8 cellular contexts compared by ENCODE assay signal in genomic region chr6:124962617-124963415, GRCh38. TPM values are rescaled to one million over a fixed set of nuclear protein-coding genes. Genes with fewer than 3 reads are reported as not detected.
DNase-seq lines count a peak whose midpoint lies in the region; ATAC-seq and TF ChIP-seq lines count a peak whose summit lies in the region.

No MANE protein-coding gene starts in this region.

- peak overlapping the region; percentile 69 for H3K27ac ChIP-seq in CD8-positive, alpha-beta memory T cell (ENCODE audit: low read depth, low read length)
- H3K27ac ChIP-seq in SJCRH30, result peak overlapping the region; percentile 63

- H3K4me3 ChIP-seq in CD8-positive, alpha-beta memory T cell (ENCODE audit: low read length), result no peak overlapping the region
- peak overlapping the region; percentile 93 for H3K4me3 ChIP-seq in SJCRH30

- peaks cover 0 to 6% (median 5%) of the 10 kb centered on the region in 5 donors for H3K9me3 Mint-ChIP-seq in CD8-positive, alpha-beta memory T cell
- no peaks in the 10 kb centered on the region for H3K9me3 Mint-ChIP-seq in endothelial cell (ENCODE audit: unreplicated experiment)

- no peaks in the 10 kb centered on the region for H3K4me1 ChIP-seq in CD8-positive, alpha-beta memory T cell (ENCODE audit: insufficient read depth, low read length)
- H3K4me1 ChIP-seq in SJCRH30, result peaks cover 23% of the 10 kb centered on the region

- H3K27me3 Mint-ChIP-seq in CD8-positive, alpha-beta memory T cell, result peaks cover 28 to 44% of the 10 kb centered on the region in 2 donors
- H3K27me3 Mint-ChIP-seq in endothelial cell (ENCODE audit: unreplicated experiment), result peaks cover 23% of the 10 kb centered on the region

- peaks cover 9 to 16% (median 12%) of the 10 kb centered on the region in 3 donors for H3K4me1 Mint-ChIP-seq in CD8-positive, alpha-beta memory T cell
- H3K4me1 Mint-ChIP-seq in endothelial cell (ENCODE audit: unreplicated experiment), result peaks cover 46% of the 10 kb centered on the region

- DNase-seq in CD8-positive, alpha-beta memory T cell, result no peak
- DNase-seq in SJCRH30 (peak; percentile 46 to 57), endothelial cell (ENCODE audit: low spot score) (peak; percentile 44), lung microvascular endothelial cell (ENCODE audit: low read depth in 2 of 2) (peak; percentile 54 to 63), superior temporal gyrus (ENCODE audit: extremely low spot score) (peak; percentile 51), activated gamma-delta T cell (lab: John Stamatoyannopoulos, UW) (no peak)

- H3K4me3 Mint-ChIP-seq in CD8-positive, alpha-beta memory T cell, result peak overlapping the region in 2 of 7 donors; percentile 19 to 35
- peak overlapping the region; percentile 94 for H3K4me3 Mint-ChIP-seq in endothelial cell (ENCODE audit: unreplicated experiment)

- H3K27ac Mint-ChIP-seq in CD8-positive, alpha-beta memory T cell, result peak overlapping the region in 1 of 8 donors; percentile 1
- peak overlapping the region; percentile 78 for H3K27ac Mint-ChIP-seq in endothelial cell (ENCODE audit: unreplicated experiment)

- H3K9me3 ChIP-seq in CD8-positive, alpha-beta memory T cell (ENCODE audit: low read length), result no peaks in the 10 kb centered on the region
- no peaks in the 10 kb centered on the region for H3K9me3 ChIP-seq in SJCRH30 (replicated peaks)

- H3K27me3 ChIP-seq in CD8-positive, alpha-beta memory T cell (ENCODE audit: insufficient read depth, low read length, poor library complexity, severe bottlenecking), result no peaks in the 10 kb centered on the region
- H3K27me3 ChIP-seq in SJCRH30, result no peaks in the 10 kb centered on the region

- POLR2A ChIA-PET in CD8-positive, alpha-beta memory T cell (lab: Charles Lee), result no interaction called here

- H3K36me3 Mint-ChIP-seq in CD8-positive, alpha-beta memory T cell, result peaks cover 0 to 2% (median 0%) of the 10 kb centered on the region in 3 donors
- peaks cover 12% of the 10 kb centered on the region for H3K36me3 Mint-ChIP-seq in endothelial cell (ENCODE audit: low read depth, unreplicated experiment)

- CTCF ChIA-PET in CD8-positive, alpha-beta memory T cell (lab: Charles Lee), result no interaction called here

- ATAC-seq in GM19468 (IDR thresholded peaks at IDR 0.05; ENCODE audit: extremely low read depth, unreplicated experiment), result peak; percentile 16
- ATAC-seq in GM21367 (IDR thresholded peaks at IDR 0.05; ENCODE audit: unreplicated experiment), result no peak

- no peaks in the 10 kb centered on the region for H3K36me3 ChIP-seq in CD8-positive, alpha-beta memory T cell (ENCODE audit: insufficient read depth, low read length)
- H3K36me3 ChIP-seq in SJCRH30, result no peaks in the 10 kb centered on the region

- TF ChIP-seq CTCF in endothelial cell (IDR thresholded peaks at IDR 0.05; ENCODE audit: unreplicated experiment), result no peak

RNA-seq across cellular contexts. Expression of gene RNF217, which starts 0.6 kb away (rescaled TPM):
- total RNA-seq in CD8-positive, alpha-beta memory T cell, result under 1 TPM in 1 of 2 experiments, not detected in 1; 0.13 TPM
- polyA plus RNA-seq in CD8-positive, alpha-beta memory T cell, result not detected
- 11.5 and 16.0 TPM in 2 replicates for total RNA-seq in SJCRH30 (2014; rRNA removed; shearing (Covaris generic))
- total RNA-seq in endothelial cell (ENCODE audit: unreplicated experiment), result 50.7 TPM
- 14.2 and 19.4 TPM in 2 replicates for total RNA-seq in lung microvascular endothelial cell

Comparison
In these comparisons a context has a peak if more than half of its experiments do, and no peak if none do; other contexts are left out.
1. DNase-seq: peak in SJCRH30 (2 of 2), endothelial cell (single experiment), lung microvascular endothelial cell (2 of 2) and superior temporal gyrus (single experiment); none in CD8-positive, alpha-beta memory T cell (0 of 5) and activated gamma-delta T cell (single experiment).
2. RNA of gene RNF217, which starts 0.6 kb away (total RNA-seq): 50.7 TPM in endothelial cell (single experiment), 14.2 to 19.4 TPM in lung microvascular endothelial cell and 11.5 to 16.0 TPM in SJCRH30; 0.13 TPM in CD8-positive, alpha-beta memory T cell; every median in the first group is over 10 times any median in the second.